ENCODE assay signal across 1 cellular context in the genomic region with DNA sequence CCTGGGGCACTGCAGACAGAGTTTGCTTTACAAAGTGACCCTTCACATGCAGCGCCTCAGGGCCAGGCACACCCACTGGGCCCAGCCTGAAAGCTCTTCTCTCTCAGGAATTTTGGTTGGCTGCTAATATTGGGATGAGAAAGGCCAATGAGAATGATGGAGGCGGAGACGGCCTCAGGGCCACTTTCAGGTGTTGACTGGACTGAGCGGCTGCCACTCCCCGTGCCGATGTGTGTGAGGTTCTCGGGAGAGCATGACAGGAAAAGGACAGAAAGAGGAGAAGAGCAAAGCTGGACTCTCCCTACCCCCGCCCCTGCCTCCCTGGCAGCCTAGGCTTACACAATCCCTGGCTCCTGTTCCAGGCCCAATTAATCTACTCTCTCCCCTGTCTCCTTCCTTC.
TF ChIP-seq lines count a peak whose summit lies in the region.

No MANE protein-coding gene starts in this region.

TF ChIP-seq in GM23338, 12 proteins besides CTCF, POLR2A, EP300 and RAD21 (continued from another document):
- TF ChIP-seq, protein P1, sequence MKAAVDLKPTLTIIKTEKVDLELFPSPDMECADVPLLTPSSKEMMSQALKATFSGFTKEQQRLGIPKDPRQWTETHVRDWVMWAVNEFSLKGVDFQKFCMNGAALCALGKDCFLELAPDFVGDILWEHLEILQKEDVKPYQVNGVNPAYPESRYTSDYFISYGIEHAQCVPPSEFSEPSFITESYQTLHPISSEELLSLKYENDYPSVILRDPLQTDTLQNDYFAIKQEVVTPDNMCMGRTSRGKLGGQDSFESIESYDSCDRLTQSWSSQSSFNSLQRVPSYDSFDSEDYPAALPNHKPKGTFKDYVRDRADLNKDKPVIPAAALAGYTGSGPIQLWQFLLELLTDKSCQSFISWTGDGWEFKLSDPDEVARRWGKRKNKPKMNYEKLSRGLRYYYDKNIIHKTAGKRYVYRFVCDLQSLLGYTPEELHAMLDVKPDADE (IDR thresholded peaks at IDR 0.05), result no peak
- TF ChIP-seq NANOG (IDR thresholded peaks at IDR 0.05; ENCODE audit: borderline replicate concordance) (no peak), JUNB (IDR thresholded peaks at IDR 0.05; ENCODE audit: unreplicated experiment) (no peak), POLR2AphosphoS5 (IDR thresholded peaks at IDR 0.05; ENCODE audit: low read depth) (no peak), STAT1 (IDR thresholded peaks at IDR 0.05; ENCODE audit: unreplicated experiment) (no peak), EZH2phosphoT487 (IDR thresholded peaks at IDR 0.05; ENCODE audit: unreplicated experiment) (no peak), CREB1 (CRISPR knock-in tag; IDR thresholded peaks at IDR 0.05; ENCODE audit: low read depth) (no peak)
